27 cellular contexts compared by ENCODE assay signal in the genomic region with DNA sequence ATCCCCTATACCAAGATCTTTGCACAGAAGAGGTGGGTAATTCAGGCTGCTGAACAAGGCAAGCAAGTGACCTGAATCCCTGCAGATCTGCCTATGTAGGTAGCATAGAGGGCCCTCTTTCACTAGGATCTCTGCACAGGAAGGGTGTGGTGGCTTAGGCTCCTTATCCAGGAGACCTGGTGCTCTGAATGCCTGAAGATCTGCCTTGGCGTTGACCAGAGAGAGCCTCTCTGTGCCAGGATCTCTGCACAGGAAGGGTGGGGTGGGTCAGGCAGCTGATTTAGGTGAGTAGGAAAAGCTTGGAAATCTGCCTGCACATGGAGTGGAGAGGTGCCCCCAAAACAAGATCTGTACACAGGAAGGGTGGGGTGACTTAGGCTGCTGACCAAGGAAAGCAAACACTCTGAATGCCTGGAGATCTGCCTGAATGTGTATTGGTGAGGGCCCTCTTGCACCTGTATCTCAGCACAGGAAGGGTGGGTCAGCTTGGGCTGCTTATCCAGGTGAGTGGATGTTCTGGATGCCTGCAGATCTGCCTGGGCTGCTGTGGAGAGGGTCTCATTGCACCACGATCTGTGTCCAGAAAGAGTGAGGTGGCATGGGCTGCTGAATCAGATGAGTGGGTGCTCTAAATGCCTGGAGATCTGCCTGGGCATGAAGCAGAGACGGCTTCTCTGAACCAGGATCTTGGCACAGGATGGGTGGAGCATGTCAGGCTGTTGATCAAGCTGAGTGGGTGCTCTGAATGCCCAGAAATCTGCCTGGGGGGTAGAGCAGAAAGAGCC.
A peak's percentile ranks its signal among the peaks of the same experiment; 100 is the strongest.
DNase-seq lines count a peak whose midpoint lies in the region; ATAC-seq, FAIRE-seq and TF ChIP-seq lines count a peak whose summit lies in the region.
"Had no signal": no experiment of that assay in that cellular context is flagged by ENCODE, and none has a peak within 500 bp of the region (broad histone marks: within the 10 kb centered on the region; RNA-seq: fewer than 3 reads in every experiment).

No MANE protein-coding gene starts in this region.

- ATAC-seq in foreskin keratinocyte = peak; percentile 84
- ATAC-seq in stimulated activated naive CD8-positive, alpha-beta T cell treated with anti-CD3 and anti-CD28 coated beads, Interleukin-15, amount 100 ng/mL, for 72 hours = no peak
- ATAC-seq: GM12878, HepG2, Right ventricle myocardium inferior, SK-N-SH treated with all-trans-retinoic acid at 6 μM for 48 hours had no signal

- H4K91ac ChIP-seq in H1 (replicated peaks; ENCODE audit: insufficient read length, low read length) = no peak overlapping the region

- no peak for TF ChIP-seq CTCF in RWPE1 (conservative IDR thresholded peaks at IDR 0.05; ENCODE audit: low read depth)
- TF ChIP-seq CTCF in H1 (IDR thresholded peaks at IDR 0.05; ENCODE audit: control extremely low read depth in 1 of 3, insufficient read depth in 1 of 3, low read depth in 1 of 3, low read length in 3 of 3) = no peak
- TF ChIP-seq CTCF in foreskin keratinocyte (conservative IDR thresholded peaks at IDR 0.05) = no peak

- peaks cover 7 to 49% of the 10 kb centered on the region in 2 donors for H3K9me3 Mint-ChIP-seq in stimulated activated naive CD8-positive, alpha-beta T cell treated with anti-CD3 and anti-CD28 coated beads, Interleukin-15, amount 100 ng/mL, for 72 hours

- no peaks in the 10 kb centered on the region for H3K4me1 ChIP-seq in H1 (replicated peaks in 1 of 4; ENCODE audit: control insufficient read depth in 3 of 4, insufficient read depth in 4 of 4, low read length in 3 of 4)
- peaks cover 8% of the 10 kb centered on the region for H3K4me1 ChIP-seq in foreskin keratinocyte
- H3K4me1 ChIP-seq: Peyer's patch, SJCRH30 had no signal

- no peak overlapping the region for H3K4me3 Mint-ChIP-seq in stimulated activated naive CD8-positive, alpha-beta T cell treated with anti-CD3 and anti-CD28 coated beads, Interleukin-15, amount 100 ng/mL, for 72 hours
- H3K4me3 Mint-ChIP-seq: CD4-positive, alpha-beta memory T cell had no signal

- H3K27ac ChIP-seq in RWPE1 = peak overlapping the region; percentile 95
- no peak overlapping the region for H3K27ac ChIP-seq in H1 (ENCODE audit: low read depth, low read length)
- no peak overlapping the region for H3K27ac ChIP-seq in foreskin keratinocyte
- H3K27ac ChIP-seq: Peyer's patch, SJCRH30 had no signal

- no peaks in the 10 kb centered on the region for H3K79me2 ChIP-seq in H1 (ENCODE audit: control insufficient read depth in 1 of 2, insufficient read depth in 2 of 2, low read length in 2 of 2)

- no peak for TF ChIP-seq POLR2A in H1 (IDR thresholded peaks at IDR 0.05; ENCODE audit: control extremely low read depth in 1 of 2, low read depth in 2 of 2, low read length in 2 of 2)

- no peak overlapping the region for H3K18ac ChIP-seq in H1 (ENCODE audit: extremely low read depth, low read length)

- no peak overlapping the region for H3K4ac ChIP-seq in H1 (replicated peaks; ENCODE audit: insufficient read length, low read depth, low read length)

- no peak overlapping the region for H3K4me2 ChIP-seq in H1 (ENCODE audit: insufficient read depth in 1 of 2, low read depth in 2 of 2, low read length in 2 of 2)

- H2AK5ac ChIP-seq in H1 (ENCODE audit: low read depth, low read length) = no peak overlapping the region

- CTCF ChIA-PET in RWPE1 (lab: Yijun Ruan, JAX) (no interaction called here), H1 (lab: Charles Lee; ENCODE audit: partially characterized antibody) (no interaction called here)

- POLR2A ChIA-PET in RWPE1 (lab: Yijun Ruan, JAX; ENCODE audit: low non-redundant PET) (no interaction called here), H1 (lab: Charles Lee; ENCODE audit: partially characterized antibody) (no interaction called here)

- no peak overlapping the region for H3K56ac ChIP-seq in H1 (replicated peaks; ENCODE audit: insufficient read length, low read depth, low read length)

- no peak overlapping the region for H3K23ac ChIP-seq in H1 (ENCODE audit: insufficient read length)

- H3K9ac ChIP-seq in H1 (replicated peaks in 1 of 4; ENCODE audit: extremely low read depth in 1 of 4, low read depth in 3 of 4, low read length in 3 of 4) = no peak overlapping the region

- no peak overlapping the region for H3K27ac Mint-ChIP-seq in stimulated activated naive CD8-positive, alpha-beta T cell treated with anti-CD3 and anti-CD28 coated beads, Interleukin-15, amount 100 ng/mL, for 72 hours

- H4K20me1 ChIP-seq in H1 (replicated peaks in 1 of 2; ENCODE audit: control insufficient read depth in 1 of 2, insufficient read depth in 2 of 2, low read length in 2 of 2) = no peaks in the 10 kb centered on the region

- H2BK12ac ChIP-seq in H1 (ENCODE audit: low read depth, low read length) = no peak overlapping the region

- 94% methylated on average over 3 of the region's 3 CpGs; no CpG with 5 or more reads in 1 of the 2 experiments for WGBS in H1 (ENCODE audit: extremely low coverage in 1 of 2, insufficient coverage in 1 of 2, insufficient read length in 1 of 2, insufficient replicate concordance in 2 of 2, low coverage in 1 of 2, low lambda C conversion rate in 2 of 2, missing lambda C conversion rate in 1 of 2), 2 experiments

- no peak overlapping the region for H2AFZ ChIP-seq in H1 (ENCODE audit: low read length)

- H3K4me3 ChIP-seq in H1 (ENCODE audit: extremely low read depth in 1 of 4, insufficient read depth in 2 of 4, low read depth in 3 of 4, low read length in 4 of 4) = no peak overlapping the region
- H3K4me3 ChIP-seq: GM12878, Peyer's patch, SJCRH30 had no signal

- no peak for FAIRE-seq in H1 (lab: Jason Lieb, UNC)
- FAIRE-seq: GM12878, HepG2 had no signal

- H3K14ac ChIP-seq in H1 (ENCODE audit: insufficient read length) = no peak overlapping the region

- H2BK5ac ChIP-seq in H1 (ENCODE audit: low read depth, low read length) = no peak overlapping the region

- H2BK15ac ChIP-seq in H1 (ENCODE audit: low read length) = no peak overlapping the region

- peak overlapping the region; percentile 17; the same call in 1 of the 2 replicates for H4K8ac ChIP-seq in H1 (ENCODE audit: extremely low read depth, insufficient read depth, low read length)

- no peak overlapping the region for H4K5ac ChIP-seq in H1 (ENCODE audit: insufficient read length, low read depth, low read length)

- no peaks in the 10 kb centered on the region for H3K36me3 ChIP-seq in H1 (ENCODE audit: control insufficient read depth in 2 of 4, insufficient read depth in 4 of 4, low read length in 3 of 4)
- H3K36me3 ChIP-seq: Peyer's patch, SJCRH30 had no signal

- no peak for TF ChIP-seq RAD21 in H1 (IDR thresholded peaks at IDR 0.05 in 1 of 2, conservative IDR thresholded peaks at IDR 0.05 in 1 of 2; ENCODE audit: low read depth in 2 of 2, low read length in 2 of 2)

- H3K27me3 Mint-ChIP-seq in stimulated activated naive CD8-positive, alpha-beta T cell treated with anti-CD3 and anti-CD28 coated beads, Interleukin-15, amount 100 ng/mL, for 72 hours = peaks cover 24% of the 10 kb centered on the region

- no peak for TF ChIP-seq EP300 in H1 (IDR thresholded peaks at IDR 0.05; ENCODE audit: borderline replicate concordance in 1 of 2, low read depth in 2 of 2, low read length in 2 of 2)

- H3K79me1 ChIP-seq in H1 (ENCODE audit: low read depth, low read length) = no peaks in the 10 kb centered on the region

- no peak overlapping the region for H2BK120ac ChIP-seq in H1 (replicated peaks; ENCODE audit: low read depth, low read length)

- no peak overlapping the region for H2BK20ac ChIP-seq in H1 (ENCODE audit: low read length)

- H3K23me2 ChIP-seq in H1 (ENCODE audit: low read depth, low read length) = no peaks in the 10 kb centered on the region

- H3K27me3 ChIP-seq in H1 (replicated peaks in 1 of 4; ENCODE audit: control insufficient read depth in 3 of 4, extremely low read depth in 1 of 4, insufficient read depth in 3 of 4, low read length in 3 of 4) = peaks cover 0 to 1% (median 0%) of the 10 kb centered on the region in 4 experiments; a peak in 1 of 7 replicates
- H3K27me3 ChIP-seq in foreskin keratinocyte = no peaks in the 10 kb centered on the region
- H3K27me3 ChIP-seq: Peyer's patch, SJCRH30 had no signal

- no peaks in the 10 kb centered on the region for H3K4me1 Mint-ChIP-seq in stimulated activated naive CD8-positive, alpha-beta T cell treated with anti-CD3 and anti-CD28 coated beads, Interleukin-15, amount 100 ng/mL, for 72 hours
- H3K4me1 Mint-ChIP-seq: CD4-positive, alpha-beta memory T cell had no signal

- no peaks in the 10 kb centered on the region for H3K9me3 ChIP-seq in H1 (ENCODE audit: insufficient read depth in 2 of 2, low read depth in 1 of 2, low read length in 1 of 2)
- H3K9me3 ChIP-seq: Peyer's patch, SJCRH30 had no signal

- no peak for DNase-seq in RWPE1 (ENCODE audit: low spot score)
- DNase-seq in H1 (ENCODE audit: low read depth in 1 of 2, low spot score in 2 of 2) = no peak
- peak; percentile 42 to 76 for DNase-seq in foreskin keratinocyte
- DNase-seq in ureter (ENCODE audit: low spot score) = peak; percentile 44
- DNase-seq in inferior parietal cortex (ENCODE audit: extremely low spot score) = no peak
- DNase-seq in stimulated activated naive CD8-positive, alpha-beta T cell treated with anti-CD3 and anti-CD28 coated beads, Interleukin-15, amount 100 ng/mL, for 72 hours = no peak
- DNase-seq in NCI-H1048 (lab: John Stamatoyannopoulos, UW) = no peak
- DNase-seq: C1 segment of cervical spinal cord; CD4-positive, alpha-beta memory T cell; COR-L47; DMS53; EL; GDM1; Karpas-422; MV-4-11; NCI-H1105 treated with DMSO at 0.1 percent for 48 hours; NCI-H2029; NCI-H2227 treated with DMSO at 0.1 percent for 48 hours; NCI-H510A; NCI-H69; OCI-M1; Peyer's patch; SJCRH30 had no signal

TF ChIP-seq in H1, 55 proteins besides CTCF, POLR2A, EP300 and RAD21:
- no peak for TF ChIP-seq TCF12 (IDR thresholded peaks at IDR 0.05; ENCODE audit: low read depth, low read length)
- TF ChIP-seq TAF7 (optimal IDR thresholded peaks at IDR 0.05; ENCODE audit: borderline replicate concordance, low read depth, low read length) = no peak
- TF ChIP-seq CEBPB (IDR thresholded peaks at IDR 0.05; ENCODE audit: low read depth, low read length) = no peak
- TF ChIP-seq RNF2 (IDR thresholded peaks at IDR 0.05; ENCODE audit: borderline replicate concordance, low read depth, low read length, missing control alignments, poor library complexity, severe bottlenecking) = no peak
- no peak for TF ChIP-seq SIX5 (IDR thresholded peaks at IDR 0.05; ENCODE audit: low read depth, low read length)
- TF ChIP-seq HDAC6 (IDR thresholded peaks at IDR 0.05; ENCODE audit: low read depth, low read length) = no peak
- TF ChIP-seq EGR1 (IDR thresholded peaks at IDR 0.05; ENCODE audit: borderline replicate concordance, low read depth, low read length) = no peak
- TF ChIP-seq KDM4A (IDR thresholded peaks at IDR 0.05; ENCODE audit: low read depth, low read length, severe bottlenecking) = no peak

Comparison
In these comparisons a context has a peak if more than half of its experiments do, and no peak if none do; other contexts are left out.
1. DNase-seq: peak in foreskin keratinocyte (2 of 2) and ureter (single experiment); none in RWPE1 (single experiment), H1 (0 of 2), inferior parietal cortex (single experiment), stimulated activated naive CD8-positive, alpha-beta T cell treated with anti-CD3 and anti-CD28 coated beads, Interleukin-15, amount 100 ng/mL, for 72 hours (0 of 2) and NCI-H1048 (single experiment).